In the genomic region with DNA sequence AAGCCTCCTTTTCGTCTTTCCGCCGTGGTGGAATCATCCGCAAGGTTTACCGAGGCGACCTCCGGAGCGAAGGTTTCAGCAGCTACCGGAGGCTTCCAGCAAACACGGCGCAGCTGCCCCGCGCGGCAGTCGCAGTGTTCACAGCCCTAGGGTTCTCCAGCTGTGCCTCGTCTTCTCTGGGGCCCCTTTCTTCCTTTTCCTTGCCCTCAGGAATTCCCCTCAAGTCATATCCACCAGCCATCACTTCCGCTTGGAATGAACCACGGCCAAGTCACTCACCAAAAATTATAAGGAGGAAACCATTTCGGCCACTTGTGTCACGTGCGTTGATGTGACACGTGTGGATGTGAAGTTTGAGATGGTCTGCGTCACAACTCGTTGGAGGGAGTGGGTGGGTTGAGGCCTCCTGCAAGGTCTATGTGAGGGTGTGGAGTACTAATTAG, we compare ENCODE assay signal across 8 cellular contexts.
A peak's percentile ranks its signal among the peaks of the same experiment; 100 is the strongest.
DNase-seq lines count a peak whose midpoint lies in the region; ATAC-seq and TF ChIP-seq lines count a peak whose summit lies in the region.

No MANE protein-coding gene starts in this region.

- no peaks in the 10 kb centered on the region for H3K9me3 Mint-ChIP-seq in activated T-cell treated with anti-CD3 and anti-CD28 coated beads, Interleukin-2, amount 50 U/mL, for 24 hours

- H3K36me3 Mint-ChIP-seq in activated T-cell treated with anti-CD3 and anti-CD28 coated beads, Interleukin-2, amount 50 U/mL, for 24 hours (ENCODE audit: low read depth) = peaks cover 7% of the 10 kb centered on the region

- H3K27me3 ChIP-seq in ACC112 (ENCODE audit: insufficient read depth, low read length) = no peaks in the 10 kb centered on the region

- H3K36me3 ChIP-seq in ACC112 (ENCODE audit: insufficient read depth, low read length) = no peaks in the 10 kb centered on the region

- H3K4me3 ChIP-seq in ACC112 (ENCODE audit: low read depth, low read length) (peak overlapping the region; percentile 75), retinal pigment epithelial cell (ENCODE audit: low read length) (peak overlapping the region; percentile 49)

- peak overlapping the region; percentile 81 for H3K4me3 Mint-ChIP-seq in activated T-cell treated with anti-CD3 and anti-CD28 coated beads, Interleukin-2, amount 50 U/mL, for 24 hours

- no peak for TF ChIP-seq CTCF in retinal pigment epithelial cell (conservative IDR thresholded peaks at IDR 0.05; ENCODE audit: low read depth, low read length)

- H3K4me1 ChIP-seq in ACC112 (ENCODE audit: control insufficient read depth, insufficient read depth, low read length, unreplicated experiment) = peaks cover 31% of the 10 kb centered on the region

- H3K4me1 Mint-ChIP-seq in activated T-cell treated with anti-CD3 and anti-CD28 coated beads, Interleukin-2, amount 50 U/mL, for 24 hours (ENCODE audit: low read depth) = peaks cover 49% of the 10 kb centered on the region

- peak overlapping the region; percentile 97 for H3K27ac Mint-ChIP-seq in activated T-cell treated with anti-CD3 and anti-CD28 coated beads, Interleukin-2, amount 50 U/mL, for 24 hours

- H2AFZ ChIP-seq in ACC112 (ENCODE audit: low read length, unreplicated experiment) = peak overlapping the region; percentile 35

- H3K27me3 Mint-ChIP-seq in activated T-cell treated with anti-CD3 and anti-CD28 coated beads, Interleukin-2, amount 50 U/mL, for 24 hours = no peaks in the 10 kb centered on the region

- peak overlapping the region; percentile 79 for H3K27ac ChIP-seq in ACC112 (ENCODE audit: low read depth, low read length)

- TF ChIP-seq POLR2A in erythroblast (IDR thresholded peaks at IDR 0.05; ENCODE audit: low read length) = no peak

- H3K79me2 ChIP-seq in ACC112 (ENCODE audit: control insufficient read depth, insufficient read depth, low read length, unreplicated experiment) = peaks cover 35% of the 10 kb centered on the region

- peak; percentile 4 for ATAC-seq in HG03457 (IDR thresholded peaks at IDR 0.05; ENCODE audit: unreplicated experiment)

- peak; percentile 35 for DNase-seq in GM19238 (ENCODE audit: insufficient read length, low spot score)
- DNase-seq in activated T-cell treated with anti-CD3 and anti-CD28 coated beads, Interleukin-2, amount 50 U/mL, for 24 hours = no peak
- DNase-seq in glomerular visceral epithelial cell (ENCODE audit: extremely low spot score) = peak; percentile 45
- DNase-seq in retinal pigment epithelial cell (ENCODE audit: low read depth) = no peak
- DNase-seq in COLO829 (ENCODE audit: low spot score) = no peak
- no peak for DNase-seq in erythroblast (lab: John Stamatoyannopoulos, UW)

Comparison
In these comparisons a context has a peak if more than half of its experiments do, and no peak if none do; other contexts are left out.
1. DNase-seq: peak in GM19238 (single experiment) and glomerular visceral epithelial cell (single experiment); none in activated T-cell treated with anti-CD3 and anti-CD28 coated beads, Interleukin-2, amount 50 U/mL, for 24 hours (single experiment), retinal pigment epithelial cell (single experiment), COLO829 (single experiment) and erythroblast (0 of 2).